Comparison of ENCODE assay signal across 9 cellular contexts in the genomic region with DNA sequence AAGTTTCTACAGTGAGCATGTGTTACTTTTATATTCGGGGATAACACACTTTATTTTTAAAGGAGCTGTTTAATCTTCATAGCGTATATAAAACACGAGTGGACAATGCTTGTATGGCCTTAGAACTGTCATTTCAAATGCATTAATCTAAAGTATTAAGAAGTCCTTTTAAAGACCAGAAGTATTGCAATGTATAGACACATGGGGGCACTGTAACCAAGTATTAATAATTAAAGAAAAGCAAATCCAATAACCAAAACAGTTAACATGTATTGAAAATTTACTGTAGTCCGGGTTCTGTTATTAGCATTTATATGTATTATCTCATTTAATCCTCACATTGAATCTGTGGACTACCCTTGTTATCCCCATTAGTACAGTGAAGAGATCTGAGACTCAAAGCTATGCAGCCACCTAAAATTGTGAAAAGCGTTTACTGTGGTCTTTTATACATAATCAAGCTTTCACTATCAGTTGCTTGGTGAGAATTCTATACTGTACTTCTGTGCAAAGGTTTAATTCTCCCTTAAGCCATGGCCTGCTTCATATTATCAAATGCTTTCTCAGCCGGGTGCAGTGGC. TPM values are rescaled to one million over a fixed set of nuclear protein-coding genes. Genes with fewer than 3 reads are reported as not detected.
A peak's percentile ranks its signal among the peaks of the same experiment; 100 is the strongest.
DNase-seq lines count a peak whose midpoint lies in the region; ATAC-seq, FAIRE-seq and TF ChIP-seq lines count a peak whose summit lies in the region.
"Had no signal": no experiment of that assay in that cellular context is flagged by ENCODE, and none has a peak within 500 bp of the region (broad histone marks: within the 10 kb centered on the region; RNA-seq: fewer than 3 reads in every experiment).

No MANE protein-coding gene starts in this region.

- DNase-seq in NCI-H146 treated with DMSO at 0.1 percent for 48 hours (lab: John Stamatoyannopoulos, UW; ENCODE audit: unreplicated experiment) = peak; percentile 59
- DNase-seq in endodermal cell = no peak
- DNase-seq in effector memory CD4-positive, alpha-beta T cell = no peak
- DNase-seq in stimulated activated CD4-positive, alpha-beta T cell treated with anti-CD3 and anti-CD28 coated beads, Interleukin-4, amount 100 ng/mL, for 1 hour = no peak
- DNase-seq in uterus = no peak

- no peak overlapping the region for H3K4me3 ChIP-seq in endodermal cell (ENCODE audit: low read length)
- no peak overlapping the region for H3K4me3 ChIP-seq in effector memory CD4-positive, alpha-beta T cell (ENCODE audit: insufficient read depth, low read depth, low read length, poor library complexity, severe bottlenecking)
- H3K4me3 ChIP-seq in uterus = no peak overlapping the region
- H3K4me3 ChIP-seq: lung had no signal

- peaks cover 58% of the 10 kb centered on the region for H3K27me3 Mint-ChIP-seq in endodermal cell (ENCODE audit: insufficient read depth)

- no peak overlapping the region for H3K4me3 Mint-ChIP-seq in endodermal cell

- 78 to 81% methylated on average over 3 to 5 of the region's 6 CpGs for WGBS in endodermal cell (ENCODE audit: insufficient coverage in 1 of 2, insufficient read length in 1 of 2), 2 experiments

- FAIRE-seq in A204.1 (lab: Jason Lieb, UNC) = peak; percentile 89

- no peaks in the 10 kb centered on the region for H3K9me3 Mint-ChIP-seq in endodermal cell

- H3K27ac Mint-ChIP-seq in endodermal cell = no peak overlapping the region

- no peaks in the 10 kb centered on the region for H3K36me3 Mint-ChIP-seq in endodermal cell (ENCODE audit: low read depth)

- H3K27me3 ChIP-seq in endodermal cell (ENCODE audit: control insufficient read depth, insufficient read depth, low read length, poor library complexity, severe bottlenecking) = peaks cover 76% of the 10 kb centered on the region
- no peaks in the 10 kb centered on the region for H3K27me3 ChIP-seq in effector memory CD4-positive, alpha-beta T cell (replicated peaks; ENCODE audit: control insufficient read depth, insufficient read depth, low read length, poor library complexity, severe bottlenecking)
- H3K27me3 ChIP-seq in uterus = no peaks in the 10 kb centered on the region

- H3K4me1 ChIP-seq in endodermal cell (ENCODE audit: control insufficient read depth, insufficient read depth, low read length) (no peaks in the 10 kb centered on the region), uterus (no peaks in the 10 kb centered on the region)
- H3K4me1 ChIP-seq in effector memory CD4-positive, alpha-beta T cell (ENCODE audit: control insufficient read depth, insufficient read depth, low read length, poor library complexity, severe bottlenecking) = no peaks in the 10 kb centered on the region

- H3K4me1 Mint-ChIP-seq in endodermal cell = peaks cover 7% of the 10 kb centered on the region

- H3K27ac ChIP-seq in endodermal cell (ENCODE audit: low read depth, low read length) = no peak overlapping the region
- no peak overlapping the region for H3K27ac ChIP-seq in effector memory CD4-positive, alpha-beta T cell (ENCODE audit: insufficient read depth, low read length, poor library complexity, severe bottlenecking)
- H3K27ac ChIP-seq in uterus = no peak overlapping the region

- TF ChIP-seq POLR2A in uterus (IDR thresholded peaks at IDR 0.05) = no peak

- no peak overlapping the region for H3K9ac ChIP-seq in endodermal cell (ENCODE audit: extremely low read depth, low read length, poor library complexity, severe bottlenecking)

- intact Hi-C loops in uterus (cut with DNase I; ENCODE audit: low total_unique reads) = no loop called here

- H3K36me3 ChIP-seq in endodermal cell (ENCODE audit: control insufficient read depth, insufficient read depth, low read length) = no peaks in the 10 kb centered on the region
- H3K36me3 ChIP-seq in effector memory CD4-positive, alpha-beta T cell (ENCODE audit: control insufficient read depth, insufficient read depth, low read length) = no peaks in the 10 kb centered on the region
- no peaks in the 10 kb centered on the region for H3K36me3 ChIP-seq in uterus

- ATAC-seq in HG02759 (IDR thresholded peaks at IDR 0.05; ENCODE audit: unreplicated experiment) = no peak

- TF ChIP-seq CTCF in GM12872 (IDR thresholded peaks at IDR 0.05; ENCODE audit: insufficient read depth, low read depth, low read length) (peak; percentile 37; the same call in 1 of the 3 replicates), endodermal cell (conservative IDR thresholded peaks at IDR 0.05) (peak; percentile 66), uterus (IDR thresholded peaks at IDR 0.05) (no peak)

- no peaks in the 10 kb centered on the region for H3K9me3 ChIP-seq in endodermal cell (ENCODE audit: control insufficient read depth, low read length)
- H3K9me3 ChIP-seq in effector memory CD4-positive, alpha-beta T cell (ENCODE audit: control insufficient read depth, low read length) = no peaks in the 10 kb centered on the region
- no peaks in the 10 kb centered on the region for H3K9me3 ChIP-seq in uterus

RNA-seq across cellular contexts. Expression of gene ARL14, which starts 10.1 kb away (rescaled TPM):
- not detected for total RNA-seq in endodermal cell
- polyA plus RNA-seq in endodermal cell (2013, experiment 1 of 2) = not detected
- polyA plus RNA-seq in endodermal cell (2013, experiment 2 of 2) = not detected
- total RNA-seq in uterus = not detected
- total RNA-seq: lung had no signal

Comparison
In these comparisons a context has a peak if more than half of its experiments do, and no peak if none do; other contexts are left out.
1. CTCF ChIP-seq: peak in GM12872 (single experiment) and endodermal cell (single experiment); none in uterus (0 of 4).